Comparison of ENCODE assay signal across 9 cellular contexts in the genomic region with DNA sequence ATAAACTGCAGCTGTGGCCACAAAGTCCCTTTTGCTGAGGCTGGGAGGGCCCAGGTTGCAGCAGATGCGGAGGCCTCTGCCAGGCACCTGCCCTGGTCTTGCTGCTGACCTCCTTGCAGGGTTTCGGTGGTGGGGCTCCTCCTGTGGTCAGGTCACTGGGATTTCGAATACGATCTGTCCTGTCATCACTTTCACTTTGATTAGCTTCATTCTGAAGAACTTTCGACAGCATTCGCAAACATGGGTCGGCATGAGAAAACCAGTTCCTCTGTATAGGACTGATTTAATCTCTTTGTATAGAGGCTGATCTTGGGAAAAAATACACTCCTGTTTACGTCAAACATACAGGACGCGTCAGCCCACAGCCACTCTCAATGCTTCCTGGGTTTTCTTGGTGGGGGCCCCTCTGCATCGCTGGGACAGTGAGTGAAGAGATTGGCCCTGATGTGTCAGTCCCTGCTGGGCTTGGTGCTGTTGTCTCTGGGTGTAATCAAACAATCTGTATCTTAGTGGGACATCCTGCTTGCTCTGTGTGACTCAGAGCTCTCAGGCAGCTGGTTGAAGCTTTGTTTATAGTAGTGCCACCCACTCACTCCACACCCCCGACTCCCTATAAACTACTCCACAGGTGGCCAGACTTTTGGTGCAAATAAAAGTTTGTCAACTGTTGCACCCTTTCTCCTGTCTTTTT.
A peak's percentile ranks its signal among the peaks of the same experiment; 100 is the strongest.
DNase-seq lines count a peak whose midpoint lies in the region; ATAC-seq and TF ChIP-seq lines count a peak whose summit lies in the region.
"Had no signal": no experiment of that assay in that cellular context is flagged by ENCODE, and none has a peak within 500 bp of the region (broad histone marks: within the 10 kb centered on the region; RNA-seq: fewer than 3 reads in every experiment).

No MANE protein-coding gene starts in this region.

- no peak for TF ChIP-seq RAD21 in Ishikawa (IDR thresholded peaks at IDR 0.05; ENCODE audit: low read depth)

- no peak for TF ChIP-seq POLR2A in suprapubic skin (IDR thresholded peaks at IDR 0.05)

- no peaks in the 10 kb centered on the region for H3K36me3 ChIP-seq in suprapubic skin

- peak overlapping the region; percentile 86 for H3K27ac Mint-ChIP-seq in activated CD8-positive, alpha-beta memory T cell treated with anti-CD3 and anti-CD28 coated beads, Interleukin-2, amount 10 ng/mL, durations not matched to agents 7 days and 5 days

- CTCF ChIA-PET in activated CD8-positive, alpha-beta memory T cell treated with anti-CD3 and anti-CD28 coated beads, Interleukin-2, amount 10 ng/mL, durations not matched to agents 7 days and 5 days (lab: Charles Lee) = interaction anchor here (0.6 to 1.6 kb wide), 7 partner anchors 21 to 414 kb away, joined by 3 to 7 read pairs (median 4); no protein-coding TSS in a partner anchor

- H3K36me3 Mint-ChIP-seq in activated CD8-positive, alpha-beta memory T cell treated with anti-CD3 and anti-CD28 coated beads, Interleukin-2, amount 10 ng/mL, durations not matched to agents 7 days and 5 days = peaks cover 1% of the 10 kb centered on the region

- no peaks in the 10 kb centered on the region for H3K9me3 Mint-ChIP-seq in activated CD8-positive, alpha-beta memory T cell treated with anti-CD3 and anti-CD28 coated beads, Interleukin-2, amount 10 ng/mL, durations not matched to agents 7 days and 5 days (ENCODE audit: low read depth)

- H3K4me1 ChIP-seq in suprapubic skin = no peaks in the 10 kb centered on the region

- no peaks in the 10 kb centered on the region for H3K9me3 ChIP-seq in suprapubic skin

- H3K4me3 Mint-ChIP-seq in activated CD8-positive, alpha-beta memory T cell treated with anti-CD3 and anti-CD28 coated beads, Interleukin-2, amount 10 ng/mL, durations not matched to agents 7 days and 5 days = peak overlapping the region; percentile 63
- H3K4me3 Mint-ChIP-seq: neural crest cell had no signal

- H3K27me3 Mint-ChIP-seq in activated CD8-positive, alpha-beta memory T cell treated with anti-CD3 and anti-CD28 coated beads, Interleukin-2, amount 10 ng/mL, durations not matched to agents 7 days and 5 days = peaks cover 3% of the 10 kb centered on the region

- ATAC-seq in GM21447 (IDR thresholded peaks at IDR 0.05; ENCODE audit: unreplicated experiment) = peak; percentile 84
- ATAC-seq in activated CD8-positive, alpha-beta memory T cell treated with anti-CD3 and anti-CD28 coated beads, Interleukin-2, amount 10 ng/mL, durations not matched to agents 7 days and 5 days = peak; percentile 98

- no peak for TF ChIP-seq CTCF in suprapubic skin (IDR thresholded peaks at IDR 0.05)

- TF ChIP-seq EP300 in Ishikawa (IDR thresholded peaks at IDR 0.05; ENCODE audit: borderline replicate concordance) = no peak
- no peak for TF ChIP-seq EP300 in suprapubic skin (IDR thresholded peaks at IDR 0.05)

- 81% methylated on average over 12 of the region's 12 CpGs for WGBS in suprapubic skin

- DNase-seq in DMS53 treated with DMSO at 0.1 percent for 48 hours (lab: John Stamatoyannopoulos, UW; ENCODE audit: unreplicated experiment) (peak; percentile 52), iPS-NIHi7 (ENCODE audit: extremely low spot score) (peak; percentile 68), AG08396 (ENCODE audit: low spot score) (no peak), suprapubic skin (ENCODE audit: low spot score in 2 of 2) (no peak)
- peak; percentile 85 for DNase-seq in activated CD8-positive, alpha-beta memory T cell treated with anti-CD3 and anti-CD28 coated beads, Interleukin-2, amount 10 ng/mL, durations not matched to agents 7 days and 5 days
- DNase-seq in stimulated activated CD8-positive, alpha-beta memory T cell treated with anti-CD3 and anti-CD28 coated beads, Interleukin-15, amount 100 ng/mL, for 48 hours (ENCODE audit: low read depth in 2 of 2) = peak; percentile 71 to 86

- H3K4me3 ChIP-seq in suprapubic skin = no peak overlapping the region

- peaks cover 44% of the 10 kb centered on the region for H3K4me1 Mint-ChIP-seq in activated CD8-positive, alpha-beta memory T cell treated with anti-CD3 and anti-CD28 coated beads, Interleukin-2, amount 10 ng/mL, durations not matched to agents 7 days and 5 days

- no peaks in the 10 kb centered on the region for H3K27me3 ChIP-seq in suprapubic skin

- H3K27ac ChIP-seq in suprapubic skin = no peak overlapping the region

TF ChIP-seq in Ishikawa, 13 proteins besides CTCF, POLR2A, EP300 and RAD21:
- no peak for TF ChIP-seq YY1 (IDR thresholded peaks at IDR 0.05; ENCODE audit: low read depth)
- no peak for TF ChIP-seq USF1 (IDR thresholded peaks at IDR 0.05)
- 0 out of 2 replicates have a peak, but pooled peaks have one; percentile 7 for TF ChIP-seq EGR1 (IDR thresholded peaks at IDR 0.05)
TF ChIP-seq in Ishikawa: peak in this region for 1.

Comparison
In these comparisons a context has a peak if more than half of its experiments do, and no peak if none do; other contexts are left out.
1. DNase-seq: peak in DMS53 treated with DMSO at 0.1 percent for 48 hours (single experiment), activated CD8-positive, alpha-beta memory T cell treated with anti-CD3 and anti-CD28 coated beads, Interleukin-2, amount 10 ng/mL, durations not matched to agents 7 days and 5 days (single experiment), iPS-NIHi7 (single experiment) and stimulated activated CD8-positive, alpha-beta memory T cell treated with anti-CD3 and anti-CD28 coated beads, Interleukin-15, amount 100 ng/mL, for 48 hours (2 of 2); none in AG08396 (single experiment) and suprapubic skin (0 of 2).